ENCODE assay signal across 10 cellular contexts in genomic region chr10:24344279-24344678, GRCh38.
DNase-seq lines count a peak whose midpoint lies in the region; ATAC-seq and TF ChIP-seq lines count a peak whose summit lies in the region.
"Had no signal": no experiment of that assay in that cellular context is flagged by ENCODE, and none has a peak within 500 bp of the region (broad histone marks: within the 10 kb centered on the region; RNA-seq: fewer than 3 reads in every experiment).

No MANE protein-coding gene starts in this region.

- H3K27me3 ChIP-seq in endodermal cell (ENCODE audit: control insufficient read depth, insufficient read depth, low read length, poor library complexity, severe bottlenecking): no peaks in the 10 kb centered on the region
- H3K27me3 ChIP-seq in prostate gland (replicated peaks; ENCODE audit: insufficient read depth): no peaks in the 10 kb centered on the region

- no peak overlapping the region for H3K27ac Mint-ChIP-seq in endodermal cell
- no peak overlapping the region for H3K27ac Mint-ChIP-seq in activated naive CD8-positive, alpha-beta T cell treated with anti-CD3 and anti-CD28 coated beads, Interleukin-2, amount 50 U/mL, for 24 hours

- H3K9me3 Mint-ChIP-seq in endodermal cell: no peaks in the 10 kb centered on the region
- H3K9me3 Mint-ChIP-seq in activated naive CD8-positive, alpha-beta T cell treated with anti-CD3 and anti-CD28 coated beads, Interleukin-2, amount 50 U/mL, for 24 hours: no peaks in the 10 kb centered on the region

- DNase-seq in Daoy (ENCODE audit: low read depth) (peak; percentile 85), NOMO-1 treated with dmso at 0.1 percent for 144 hours (lab: John Stamatoyannopoulos, UW; ENCODE audit: unreplicated experiment) (peak; percentile 5), endodermal cell (no peak), prostate gland (ENCODE audit: low spot score) (peak; percentile 76), NCI-H524 treated with DMSO at 0.1 percent for 48 hours (lab: John Stamatoyannopoulos, UW) (no peak), midbrain (lab: John Stamatoyannopoulos, UW) (no peak)
- no peak for DNase-seq in stimulated activated CD4-positive, alpha-beta T cell treated with anti-CD3 and anti-CD28 coated beads, Interleukin-2, amount 100 ng/mL, for 24 hours
- DNase-seq in activated naive CD8-positive, alpha-beta T cell treated with anti-CD3 and anti-CD28 coated beads, Interleukin-2, amount 50 U/mL, for 24 hours: no peak
- DNase-seq: GOT3; stimulated activated CD8-positive, alpha-beta memory T cell treated with anti-CD3 and anti-CD28 coated beads, Interleukin-4, amount 100 ng/mL, for 48 hours had no signal

- peak overlapping the region; percentile 22 for H3K9ac ChIP-seq in endodermal cell (ENCODE audit: extremely low read depth, low read length, poor library complexity, severe bottlenecking)

- H3K4me3 Mint-ChIP-seq in endodermal cell: no peak overlapping the region
- no peak overlapping the region for H3K4me3 Mint-ChIP-seq in activated naive CD8-positive, alpha-beta T cell treated with anti-CD3 and anti-CD28 coated beads, Interleukin-2, amount 50 U/mL, for 24 hours

- peaks cover 29% of the 10 kb centered on the region for H3K4me1 Mint-ChIP-seq in endodermal cell
- no peaks in the 10 kb centered on the region for H3K4me1 Mint-ChIP-seq in activated naive CD8-positive, alpha-beta T cell treated with anti-CD3 and anti-CD28 coated beads, Interleukin-2, amount 50 U/mL, for 24 hours

- no peaks in the 10 kb centered on the region for H3K27me3 Mint-ChIP-seq in endodermal cell (ENCODE audit: insufficient read depth)
- no peaks in the 10 kb centered on the region for H3K27me3 Mint-ChIP-seq in activated naive CD8-positive, alpha-beta T cell treated with anti-CD3 and anti-CD28 coated beads, Interleukin-2, amount 50 U/mL, for 24 hours

- H3K9me3 ChIP-seq in endodermal cell (ENCODE audit: control insufficient read depth, low read length) (no peaks in the 10 kb centered on the region), prostate gland (no peaks in the 10 kb centered on the region)

- H3K27ac ChIP-seq in endodermal cell (ENCODE audit: low read depth, low read length) (no peak overlapping the region), prostate gland (peak overlapping the region; percentile 57 to 61)

- no peaks in the 10 kb centered on the region for H3K36me3 Mint-ChIP-seq in endodermal cell (ENCODE audit: low read depth)
- H3K36me3 Mint-ChIP-seq in activated naive CD8-positive, alpha-beta T cell treated with anti-CD3 and anti-CD28 coated beads, Interleukin-2, amount 50 U/mL, for 24 hours (ENCODE audit: low read depth): no peaks in the 10 kb centered on the region

- no peak for TF ChIP-seq CTCF in endodermal cell (conservative IDR thresholded peaks at IDR 0.05)
- TF ChIP-seq CTCF in prostate gland (IDR thresholded peaks at IDR 0.05): no peak

- ATAC-seq in activated naive CD8-positive, alpha-beta T cell treated with anti-CD3 and anti-CD28 coated beads, Interleukin-2, amount 50 U/mL, for 24 hours: no peak

- WGBS in endodermal cell (ENCODE audit: insufficient coverage in 1 of 2, insufficient read length in 1 of 2), 2 experiments: 94 to 100% methylated on average over 4 of the region's 4 CpGs
- WGBS in prostate gland: 10% methylated on average over 4 of the region's 4 CpGs

- intact Hi-C loops in prostate gland (cut with DNase I): no loop called here

- TF ChIP-seq POLR2A in prostate gland (IDR thresholded peaks at IDR 0.05): no peak

- H3K4me3 ChIP-seq in endodermal cell (ENCODE audit: low read length) (peak overlapping the region; percentile 2), prostate gland (no peak overlapping the region)

- H3K4me1 ChIP-seq in endodermal cell (ENCODE audit: control insufficient read depth, insufficient read depth, low read length) (peaks cover 24% of the 10 kb centered on the region), prostate gland (replicated peaks) (peaks cover 4% of the 10 kb centered on the region)

- H3K36me3 ChIP-seq in endodermal cell (ENCODE audit: control insufficient read depth, insufficient read depth, low read length): no peaks in the 10 kb centered on the region
- H3K36me3 ChIP-seq in prostate gland: no peaks in the 10 kb centered on the region

Comparison
In these comparisons a context has a peak if more than half of its experiments do, and no peak if none do; other contexts are left out.
1. DNase-seq: peak in Daoy (single experiment), NOMO-1 treated with dmso at 0.1 percent for 144 hours (single experiment) and prostate gland (single experiment); none in endodermal cell (single experiment), NCI-H524 treated with DMSO at 0.1 percent for 48 hours (single experiment), stimulated activated CD4-positive, alpha-beta T cell treated with anti-CD3 and anti-CD28 coated beads, Interleukin-2, amount 100 ng/mL, for 24 hours (0 of 2), midbrain (single experiment) and activated naive CD8-positive, alpha-beta T cell treated with anti-CD3 and anti-CD28 coated beads, Interleukin-2, amount 50 U/mL, for 24 hours (single experiment).